8 cellular contexts compared by ENCODE assay signal in the genomic region with DNA sequence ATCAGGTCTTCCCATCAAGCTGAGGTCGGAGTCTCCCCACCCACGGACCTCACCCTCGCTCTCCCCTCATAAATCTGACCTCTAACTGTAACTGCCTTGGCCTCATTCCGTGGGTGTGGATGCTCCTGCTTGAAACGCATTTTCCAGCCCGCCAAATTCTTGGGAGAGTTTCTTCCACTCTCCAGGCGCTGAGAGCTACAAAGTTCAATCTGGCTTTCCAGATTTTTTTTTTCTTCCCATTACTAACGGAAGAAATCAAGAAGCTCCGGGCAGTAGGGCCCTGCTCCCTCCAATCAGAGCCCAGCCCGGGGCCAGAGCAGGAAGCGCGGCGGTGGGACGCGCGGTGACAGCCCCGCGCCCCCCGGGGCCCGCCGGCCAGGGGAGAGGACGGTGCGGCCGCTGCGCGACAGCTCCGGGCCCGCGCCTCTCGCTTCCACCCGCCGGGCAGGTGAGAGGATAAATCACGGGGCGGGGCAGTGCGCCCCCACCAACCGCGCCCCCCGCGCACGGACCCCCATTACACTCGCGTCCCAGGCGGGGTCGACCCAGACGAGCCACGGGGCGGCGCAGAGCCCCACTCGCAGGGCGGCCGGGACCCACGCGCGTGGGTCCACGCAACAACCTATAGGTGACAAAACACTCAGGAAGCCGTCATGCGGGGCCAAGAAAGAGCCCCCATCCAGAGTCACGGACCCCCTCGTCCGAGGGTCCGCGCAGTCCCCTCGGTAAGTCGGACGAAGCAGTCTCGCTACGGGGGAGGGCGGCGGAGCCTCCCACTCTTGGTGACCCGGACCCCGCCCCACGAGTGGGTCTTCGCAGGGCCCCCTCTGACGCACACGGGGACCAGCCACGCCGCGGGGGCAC. TPM values are rescaled to one million over a fixed set of nuclear protein-coding genes. Genes with fewer than 3 reads are reported as not detected.
DNase-seq lines count a peak whose midpoint lies in the region; ATAC-seq, FAIRE-seq and TF ChIP-seq lines count a peak whose summit lies in the region.

No MANE protein-coding gene starts in this region.

- DNase-seq in AG08395 (ENCODE audit: low spot score) (peak; percentile 62), M059J (ENCODE audit: low read depth) (peak; percentile 50), amniotic epithelial cell (ENCODE audit: low read depth) (peak; percentile 32), iPS DF 6.9 (ENCODE audit: low read depth, low spot score) (no peak), gastrocnemius medialis (no peak), middle frontal gyrus (ENCODE audit: extremely low spot score, low spot score) (no peak), H54 (ENCODE audit: insufficient read length, low spot score) (no peak)

- H3K4me1 ChIP-seq in iPS DF 6.9 (ENCODE audit: control insufficient read depth, insufficient read depth, low read length) (peaks cover 6% of the 10 kb centered on the region; the same call in 1 of the 2 replicates), gastrocnemius medialis (peaks cover 0 to 4% of the 10 kb centered on the region in 2 donors)

- intact Hi-C loops in gastrocnemius medialis (cut with DNase I; ENCODE audit: low total_unique reads): loop anchor here (5.0 kb wide), 2 partner anchors 66 to 111 kb away; no protein-coding TSS in a partner anchor

- ATAC-seq in gastrocnemius medialis: peak in 1 of 2 donors; percentile 11
- ATAC-seq in GM19035 (IDR thresholded peaks at IDR 0.05; ENCODE audit: unreplicated experiment): no peak

- H3K27me3 ChIP-seq in iPS DF 6.9 (ENCODE audit: control insufficient read depth, insufficient read depth, low read length) (no peaks in the 10 kb centered on the region), gastrocnemius medialis (peaks cover 0 to 20% (median 19%) of the 10 kb centered on the region in 3 donors)

- in situ Hi-C loops in gastrocnemius medialis (cut with MboI; ENCODE audit: low sequenced_read_pairs in 4 of 4): no loop called here

- TF ChIP-seq POLR2A in gastrocnemius medialis (IDR thresholded peaks at IDR 0.05): peak in 1 of 2 donors; percentile 41
- TF ChIP-seq POLR2A in H54 (IDR thresholded peaks at IDR 0.05; ENCODE audit: low read depth, low read length): no peak

- H3K27ac ChIP-seq in iPS DF 6.9 (ENCODE audit: low read length): no peak overlapping the region
- H3K27ac ChIP-seq in gastrocnemius medialis: peak overlapping the region; percentile 42 to 77 (median 63)

- H3K4me3 ChIP-seq in iPS DF 6.9 (ENCODE audit: low read length): peak overlapping the region; percentile 67
- peak overlapping the region; percentile 59 to 79 (median 68) for H3K4me3 ChIP-seq in gastrocnemius medialis

- no peak for TF ChIP-seq CTCF in gastrocnemius medialis (IDR thresholded peaks at IDR 0.05 in 4 of 5, conservative IDR thresholded peaks at IDR 0.05 in 1 of 5)

- WGBS in iPS DF 6.9 (ENCODE audit: insufficient coverage, insufficient read length): no CpG with 5 or more reads among the region's 78 CpGs

- no peak for FAIRE-seq in H54 (lab: Jason Lieb, UNC)

- H3K9me3 ChIP-seq in iPS DF 6.9 (ENCODE audit: control insufficient read depth, insufficient read depth, low read length): no peaks in the 10 kb centered on the region
- H3K9me3 ChIP-seq in gastrocnemius medialis: no peaks in the 10 kb centered on the region

- no peaks in the 10 kb centered on the region for H3K36me3 ChIP-seq in iPS DF 6.9 (ENCODE audit: control insufficient read depth, insufficient read depth, low read length)
- H3K36me3 ChIP-seq in gastrocnemius medialis: no peaks in the 10 kb centered on the region

RNA-seq across cellular contexts. Expression of gene AFAP1, which starts 0.9 kb away (rescaled TPM):
- total RNA-seq in M059J (2014; rRNA removed; shearing (Covaris generic)): 38.8 and 53.8 TPM in 2 replicates
- 1 to 10 TPM; 1.5 to 8.6 (median 3.5) TPM for total RNA-seq in gastrocnemius medialis

Comparison
In these comparisons a context has a peak if more than half of its experiments do, and no peak if none do; other contexts are left out.
1. DNase-seq: peak in AG08395 (single experiment), M059J (single experiment) and amniotic epithelial cell (single experiment); none in iPS DF 6.9 (single experiment), gastrocnemius medialis (0 of 2), middle frontal gyrus (single experiment) and H54 (single experiment).